21 cellular contexts compared by ENCODE assay signal in the genomic region with DNA sequence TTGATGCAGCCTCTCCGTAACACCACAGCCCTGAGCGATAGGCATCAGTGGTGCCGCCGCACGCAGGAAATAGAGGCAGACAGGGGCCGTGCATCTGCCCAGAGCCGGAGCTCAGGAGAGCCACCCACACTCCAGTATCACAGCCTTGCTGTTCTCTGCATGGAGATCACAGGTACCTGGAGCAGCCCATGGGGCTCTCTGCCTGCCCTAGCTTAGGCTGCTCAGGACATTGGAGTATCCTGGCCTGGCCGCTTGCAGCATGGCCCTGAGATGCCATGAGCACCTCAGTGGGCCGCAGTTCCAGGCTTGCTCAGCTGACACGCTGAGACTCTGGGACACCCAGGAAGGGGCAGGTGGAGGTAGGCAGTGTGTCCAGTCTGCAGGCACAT. TPM values are rescaled to one million over a fixed set of nuclear protein-coding genes. Genes with fewer than 3 reads are reported as not detected.
DNase-seq lines count a peak whose midpoint lies in the region; TF ChIP-seq lines count a peak whose summit lies in the region.
"Had no signal": no experiment of that assay in that cellular context is flagged by ENCODE, and none has a peak within 500 bp of the region (broad histone marks: within the 10 kb centered on the region; RNA-seq: fewer than 3 reads in every experiment).

No MANE protein-coding gene starts in this region.

- DNase-seq in PC-9 (no peak), AML-193 (lab: John Stamatoyannopoulos, UW) (no peak), HEK293T (ENCODE audit: extremely low spot score) (no peak)
- DNase-seq in T-helper 2 cell treated with Interferon-gamma antibody and Interleukin-4, amounts not matched to agents 5 μg/mL and 100 μg/mL, for 36 hours (ENCODE audit: low spot score), result no peak
- no peak for DNase-seq in activated CD4-positive, alpha-beta T cell treated with anti-CD3 and anti-CD28 coated beads, Interleukin-2, amount 50 U/mL, for 4 hours
- DNase-seq: CD8-positive, alpha-beta T cell; MV-4-11; NCI-H1105 treated with DMSO at 0.1 percent for 48 hours; NCI-H2029 treated with DMSO at 0.1 percent for 48 hours; NCI-H2171; NCI-H345; NCI-H524; NCI-H774; NK-92 treated with Interleukin-12 subunit alpha and Interleukin-12 subunit beta, amount 100 ng/mL, for 24 hours; Right ventricle myocardium superior had no signal

- H3K36me3 ChIP-seq in BLaER1, result peaks cover 7% of the 10 kb centered on the region; the same call in 1 of the 2 replicates
- H3K36me3 ChIP-seq in PC-9 (ENCODE audit: low read depth), result no peaks in the 10 kb centered on the region
- H3K36me3 ChIP-seq: HAP-1 had no signal

- no peaks in the 10 kb centered on the region; the same call in 1 of the 2 replicates for H3F3A ChIP-seq in PC-9 (ENCODE audit: insufficient read depth, low read depth)

- peaks cover 11% of the 10 kb centered on the region; the same call in 1 of the 2 replicates for H4K20me1 ChIP-seq in BLaER1
- H4K20me1 ChIP-seq in PC-9 (ENCODE audit: insufficient read depth), result no peaks in the 10 kb centered on the region

- no TSS peak for BruUV-seq in PC-9 (replicated peaks; lab: Mats Ljungman, UMichigan)

- H3K27me3 Mint-ChIP-seq in T-helper 2 cell treated with Interferon-gamma antibody and Interleukin-4, amounts not matched to agents 5 μg/mL and 100 μg/mL, for 36 hours (ENCODE audit: low read depth), result no peaks in the 10 kb centered on the region
- H3K27me3 Mint-ChIP-seq in nephron (ENCODE audit: low read depth), result peaks cover 16% of the 10 kb centered on the region

- H3K4me3 Mint-ChIP-seq in T-helper 2 cell treated with Interferon-gamma antibody and Interleukin-4, amounts not matched to agents 5 μg/mL and 100 μg/mL, for 36 hours, result no peak overlapping the region
- no peak overlapping the region for H3K4me3 Mint-ChIP-seq in nephron
- H3K4me3 Mint-ChIP-seq: CD8-positive, alpha-beta T cell; IgD-negative memory B cell had no signal

- peaks cover 4% of the 10 kb centered on the region for H3K9me3 Mint-ChIP-seq in T-helper 2 cell treated with Interferon-gamma antibody and Interleukin-4, amounts not matched to agents 5 μg/mL and 100 μg/mL, for 36 hours
- H3K9me3 Mint-ChIP-seq in nephron, result no peaks in the 10 kb centered on the region
- H3K9me3 Mint-ChIP-seq: CD8-positive, alpha-beta T cell; IgD-negative memory B cell had no signal

- no peak overlapping the region for H3K9ac ChIP-seq in BLaER1
- H3K9ac ChIP-seq: GM23248 had no signal

- H3K4me3 ChIP-seq in BLaER1, result no peak overlapping the region
- no peak overlapping the region for H3K4me3 ChIP-seq in PC-9
- H3K4me3 ChIP-seq: GM23248, HAP-1 had no signal

- no peak overlapping the region for H2AFZ ChIP-seq in PC-9
- H2AFZ ChIP-seq: GM23248 had no signal

- no peaks in the 10 kb centered on the region for H3K9me2 ChIP-seq in PC-9 (ENCODE audit: insufficient read depth)

- no peaks in the 10 kb centered on the region for H3K36me3 Mint-ChIP-seq in T-helper 2 cell treated with Interferon-gamma antibody and Interleukin-4, amounts not matched to agents 5 μg/mL and 100 μg/mL, for 36 hours (ENCODE audit: low read depth)
- peaks cover 32% of the 10 kb centered on the region for H3K36me3 Mint-ChIP-seq in nephron (ENCODE audit: low read depth)
- H3K36me3 Mint-ChIP-seq: CD8-positive, alpha-beta T cell had no signal

- H3K4me1 Mint-ChIP-seq in T-helper 2 cell treated with Interferon-gamma antibody and Interleukin-4, amounts not matched to agents 5 μg/mL and 100 μg/mL, for 36 hours (ENCODE audit: low read depth), result peaks cover 6% of the 10 kb centered on the region
- peaks cover 37% of the 10 kb centered on the region for H3K4me1 Mint-ChIP-seq in nephron
- H3K4me1 Mint-ChIP-seq: IgD-negative memory B cell had no signal

- intact Hi-C loops in PC-9 (cut with micrococcal nuclease; ENCODE audit: unreplicated experiment), result no loop called here

- CTCF ChIA-PET in PC-9 (lab: Charles Lee), result no interaction called here
- CTCF ChIA-PET in HEK293T (lab: Yijun Ruan, JAX), result no interaction called here

- H3K4me2 ChIP-seq in BLaER1 (0 out of 2 replicates have a peak overlapping the region, but pooled peaks have one; percentile 62), PC-9 (peak overlapping the region; percentile 57)

- H3K27me3 ChIP-seq in BLaER1, result no peaks in the 10 kb centered on the region
- peaks cover 15% of the 10 kb centered on the region; the same call in 1 of the 2 replicates for H3K27me3 ChIP-seq in PC-9 (ENCODE audit: insufficient read depth, low read depth)

- H3K79me2 ChIP-seq in PC-9 (ENCODE audit: low read depth), result no peaks in the 10 kb centered on the region

- peaks cover 43% of the 10 kb centered on the region for H3K4me1 ChIP-seq in BLaER1
- H3K4me1 ChIP-seq in PC-9 (replicated peaks; ENCODE audit: insufficient read depth), result peaks cover 14% of the 10 kb centered on the region
- H3K4me1 ChIP-seq: HAP-1 had no signal

- POLR2A ChIA-PET in PC-9 (lab: Charles Lee; ENCODE audit: unreplicated experiment), result interaction anchor here (0.6 kb wide), 1 partner anchor 426 kb away, joined by 3 read pairs; no protein-coding TSS in a partner anchor
- POLR2A ChIA-PET in HEK293T (lab: Yijun Ruan, JAX), result no interaction called here

- peak overlapping the region; percentile 47 for H3K27ac Mint-ChIP-seq in T-helper 2 cell treated with Interferon-gamma antibody and Interleukin-4, amounts not matched to agents 5 μg/mL and 100 μg/mL, for 36 hours
- H3K27ac Mint-ChIP-seq in nephron, result peak overlapping the region; percentile 15 to 58 (median 45)
- H3K27ac Mint-ChIP-seq: CD8-positive, alpha-beta T cell had no signal

- H3K9me3 ChIP-seq in BLaER1, result no peaks in the 10 kb centered on the region
- no peaks in the 10 kb centered on the region for H3K9me3 ChIP-seq in PC-9 (ENCODE audit: insufficient read depth, low read depth)
- H3K9me3 ChIP-seq: HAP-1 had no signal

- TF ChIP-seq CTCF in PC-9 (conservative IDR thresholded peaks at IDR 0.05) (no peak), nephron (IDR thresholded peaks at IDR 0.05; ENCODE audit: unreplicated experiment in 3 of 3) (no peak)

- H3K27ac ChIP-seq in BLaER1, result no peak overlapping the region
- no peak overlapping the region for H3K27ac ChIP-seq in PC-9
- H3K27ac ChIP-seq: GM23248 had no signal

TF ChIP-seq in HEK293T, 16 proteins besides CTCF, POLR2A, EP300 and RAD21:
- TF ChIP-seq FOXM1 (IDR thresholded peaks at IDR 0.05; ENCODE audit: borderline replicate concordance), result no peak
- TF ChIP-seq TARDBP (IDR thresholded peaks at IDR 0.05), result no peak
- TF ChIP-seq, protein P1, sequence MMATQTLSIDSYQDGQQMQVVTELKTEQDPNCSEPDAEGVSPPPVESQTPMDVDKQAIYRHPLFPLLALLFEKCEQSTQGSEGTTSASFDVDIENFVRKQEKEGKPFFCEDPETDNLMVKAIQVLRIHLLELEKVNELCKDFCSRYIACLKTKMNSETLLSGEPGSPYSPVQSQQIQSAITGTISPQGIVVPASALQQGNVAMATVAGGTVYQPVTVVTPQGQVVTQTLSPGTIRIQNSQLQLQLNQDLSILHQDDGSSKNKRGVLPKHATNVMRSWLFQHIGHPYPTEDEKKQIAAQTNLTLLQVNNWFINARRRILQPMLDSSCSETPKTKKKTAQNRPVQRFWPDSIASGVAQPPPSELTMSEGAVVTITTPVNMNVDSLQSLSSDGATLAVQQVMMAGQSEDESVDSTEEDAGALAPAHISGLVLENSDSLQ (IDR thresholded peaks at IDR 0.05), result no peak

RNA-seq across cellular contexts. Expression of a gene that starts 47.0 kb away (rescaled TPM):
- total RNA-seq in PC-9 (2021), result 0.09 and 0.13 TPM in 2 replicates
- total RNA-seq: A673; CD8-positive, alpha-beta T cell had no signal
